In genomic region chr9:20580673-20581072, GRCh38 we compare ENCODE assay signal across 17 cellular contexts.
"Had no signal": no experiment of that assay in that cellular context is flagged by ENCODE, and none has a peak within 500 bp of the region (broad histone marks: within the 10 kb centered on the region; RNA-seq: fewer than 3 reads in every experiment).

No MANE protein-coding gene starts in this region.

- H3K4me3 Mint-ChIP-seq: activated CD4-positive, alpha-beta T cell treated with anti-CD3 and anti-CD28 coated beads for 36 hours; activated CD8-positive, alpha-beta T cell treated with anti-CD3 and anti-CD28 coated beads, Interleukin-2, amount 10 ng/mL, durations not matched to agents 7 days and 5 days; nephron; stimulated activated naive B cell treated with anti-CD40 and anti-IgM and Interleukin-4, amounts not matched to agents 10 μg/mL and 1 μg/mL and 100 μg/mL, for 72 hours had no signal

- H3K4me1 ChIP-seq: heart right ventricle, psoas muscle, right lobe of liver had no signal

- H3K36me3 ChIP-seq: heart right ventricle, right lobe of liver, WERI-Rb-1 had no signal

- H3K4me3 ChIP-seq: dorsolateral prefrontal cortex, heart right ventricle, psoas muscle, right lobe of liver had no signal

- DNase-seq: activated CD4-positive, alpha-beta T cell treated with anti-CD3 and anti-CD28 coated beads for 36 hours; activated CD8-positive, alpha-beta T cell treated with anti-CD3 and anti-CD28 coated beads, Interleukin-2, amount 10 ng/mL, durations not matched to agents 7 days and 5 days; activated naive CD4-positive, alpha-beta T cell treated with anti-CD3 and anti-CD28 coated beads, Interleukin-2, amount 50 U/mL, for 16 hours; dorsolateral prefrontal cortex; foreskin melanocyte; heart right ventricle; mesenchymal stem cell; psoas muscle; right lobe of liver; stimulated activated CD4-positive, alpha-beta T cell treated with anti-CD3 and anti-CD28 coated beads, Interleukin-2, amount 100 ng/mL, for 24 hours; stimulated activated naive B cell treated with anti-CD40 and anti-IgM and Interleukin-4, amounts not matched to agents 10 μg/mL and 1 μg/mL and 100 μg/mL, for 72 hours; T-helper 9 cell; trophoblast cell; WERI-Rb-1 had no signal

- H3K27ac Mint-ChIP-seq: activated CD4-positive, alpha-beta T cell treated with anti-CD3 and anti-CD28 coated beads for 36 hours; activated CD8-positive, alpha-beta T cell treated with anti-CD3 and anti-CD28 coated beads, Interleukin-2, amount 10 ng/mL, durations not matched to agents 7 days and 5 days; activated T-helper 2 cell treated with anti-CD3 and anti-CD28 coated beads, Interferon-gamma antibody, Interleukin-2, Interleukin-4, amounts not matched to agents 10 μg/mL and 5 μg/mL and 100 μg/mL, durations not matched to agents 14 hours and 24 hours and 36 hours; stimulated activated naive B cell treated with anti-CD40 and anti-IgM and Interleukin-4, amounts not matched to agents 10 μg/mL and 1 μg/mL and 100 μg/mL, for 72 hours had no signal

- ATAC-seq: activated CD8-positive, alpha-beta T cell treated with anti-CD3 and anti-CD28 coated beads, Interleukin-2, amount 10 ng/mL, durations not matched to agents 7 days and 5 days; heart right ventricle; left lobe of liver; psoas muscle; right lobe of liver had no signal

- H3K27ac ChIP-seq: dorsolateral prefrontal cortex, heart right ventricle, psoas muscle, right lobe of liver, WERI-Rb-1 had no signal

- H3K27me3 ChIP-seq: dorsolateral prefrontal cortex, heart right ventricle, right lobe of liver had no signal

- H3K4me1 Mint-ChIP-seq: nephron had no signal

- H3K27me3 Mint-ChIP-seq: activated CD4-positive, alpha-beta T cell treated with anti-CD3 and anti-CD28 coated beads for 36 hours; stimulated activated naive B cell treated with anti-CD40 and anti-IgM and Interleukin-4, amounts not matched to agents 10 μg/mL and 1 μg/mL and 100 μg/mL, for 72 hours had no signal

- H3K9me3 ChIP-seq: right lobe of liver had no signal
